10 cellular contexts compared by ENCODE assay signal in genomic region chr12:81797100-81797499, GRCh38. TPM values are rescaled to one million over a fixed set of nuclear protein-coding genes. Genes with fewer than 3 reads are reported as not detected.
DNase-seq lines count a peak whose midpoint lies in the region; ATAC-seq and TF ChIP-seq lines count a peak whose summit lies in the region.
"Had no signal": no experiment of that assay in that cellular context is flagged by ENCODE, and none has a peak within 500 bp of the region (broad histone marks: within the 10 kb centered on the region; RNA-seq: fewer than 3 reads in every experiment).

No MANE protein-coding gene starts in this region.

- POLR2A ChIA-PET in MCF 10A (lab: Yijun Ruan, JAX): no interaction called here

- no peaks in the 10 kb centered on the region for H3K9me3 ChIP-seq in breast epithelium
- no peaks in the 10 kb centered on the region for H3K9me3 ChIP-seq in Karpas-422 (ENCODE audit: low read length)
- H3K9me3 ChIP-seq: thoracic aorta had no signal

- CTCF ChIA-PET in MCF 10A (lab: Yijun Ruan, JAX): interaction anchor here (0.6 to 0.9 kb wide), 3 partner anchors 9 to 1780 kb away, joined by 3 to 5 read pairs (median 4); no protein-coding TSS in a partner anchor

- peak; percentile 31 for TF ChIP-seq CTCF in MCF 10A (IDR thresholded peaks at IDR 0.05; ENCODE audit: unreplicated experiment)
- TF ChIP-seq CTCF in breast epithelium (IDR thresholded peaks at IDR 0.05): no peak
- peak; percentile 35 for TF ChIP-seq CTCF in cardiac fibroblast (IDR thresholded peaks at IDR 0.05; ENCODE audit: low read depth, low read length)

- DNase-seq in MCF 10A (ENCODE audit: unreplicated experiment) (peak; percentile 55), breast epithelium (ENCODE audit: low spot score in 2 of 2) (no peak), Karpas-422 (peak; percentile 73), cardiac fibroblast (ENCODE audit: low read depth in 2 of 2) (peak; percentile 31 to 39), activated T-cell treated with anti-CD3 and anti-CD28 coated beads for 4 hours (no peak)
- DNase-seq in activated CD4-positive, alpha-beta T cell treated with anti-CD3 and anti-CD28 coated beads for 1 hour: no peak
- no peak for DNase-seq in stimulated activated CD4-positive, alpha-beta T cell treated with anti-CD3 and anti-CD28 coated beads, Interleukin-2, amount 100 ng/mL, for 24 hours
- DNase-seq: activated B cell treated with CpG ODN at 0.5 μM for 24 hours had no signal

- no TSS peak for BruUV-seq in MCF 10A (replicated peaks; lab: Mats Ljungman, UMichigan)

- H3K27ac Mint-ChIP-seq in MCF 10A (ENCODE audit: low read depth, unreplicated experiment): no peak overlapping the region
- H3K27ac Mint-ChIP-seq: activated B cell treated with CpG ODN at 0.5 μM for 24 hours had no signal

- H3K4me2 ChIP-seq in Karpas-422 (ENCODE audit: low read depth, low read length, poor library complexity, severe bottlenecking): no peak overlapping the region

- H3K4me1 Mint-ChIP-seq in MCF 10A (ENCODE audit: insufficient read depth, unreplicated experiment): no peaks in the 10 kb centered on the region
- H3K4me1 Mint-ChIP-seq: activated B cell treated with CpG ODN at 0.5 μM for 24 hours had no signal

- H3K36me3 Mint-ChIP-seq in MCF 10A (ENCODE audit: insufficient read depth, unreplicated experiment): no peaks in the 10 kb centered on the region

- H3K79me2 ChIP-seq in Karpas-422 (ENCODE audit: low read length): no peaks in the 10 kb centered on the region

- H3K4me1 ChIP-seq in breast epithelium (no peaks in the 10 kb centered on the region), Karpas-422 (ENCODE audit: low read length) (no peaks in the 10 kb centered on the region)

- H3K4me3 Mint-ChIP-seq in MCF 10A (ENCODE audit: unreplicated experiment): no peak overlapping the region
- H3K4me3 Mint-ChIP-seq: activated B cell treated with CpG ODN at 0.5 μM for 24 hours had no signal

- no peaks in the 10 kb centered on the region for H4K20me1 ChIP-seq in Karpas-422 (ENCODE audit: insufficient read depth, low read depth, low read length)

- H3K9me3 Mint-ChIP-seq in MCF 10A (ENCODE audit: unreplicated experiment): no peaks in the 10 kb centered on the region
- H3K9me3 Mint-ChIP-seq: activated B cell treated with CpG ODN at 0.5 μM for 24 hours had no signal

- no peak overlapping the region for H3K9ac ChIP-seq in Karpas-422 (ENCODE audit: low read length)

- H3K4me3 ChIP-seq in breast epithelium (no peak overlapping the region), Karpas-422 (ENCODE audit: low read length) (no peak overlapping the region), cardiac fibroblast (replicated peaks in 1 of 2; ENCODE audit: low read depth in 2 of 2, low read length in 2 of 2) (no peak overlapping the region)
- H3K4me3 ChIP-seq: thoracic aorta had no signal

- intact Hi-C loops in MCF 10A (cut with micrococcal nuclease) (loop anchor here (1.0 to 5.0 kb wide), 3 partner anchors 153 to 560 kb away; partner anchors contain the start of genes CCDC59 and METTL25), breast epithelium (cut with DNase I; ENCODE audit: low total_unique reads) (no loop called here)

- no peaks in the 10 kb centered on the region for H3K9me2 ChIP-seq in Karpas-422 (replicated peaks; ENCODE audit: insufficient read depth, low read length)

- no peak overlapping the region for H2AFZ ChIP-seq in Karpas-422 (ENCODE audit: low read length)

- ATAC-seq in GM18517 (IDR thresholded peaks at IDR 0.05; ENCODE audit: unreplicated experiment): no peak

- H3K27me3 ChIP-seq in breast epithelium (no peaks in the 10 kb centered on the region), Karpas-422 (ENCODE audit: low read length) (no peaks in the 10 kb centered on the region)

- peaks cover 40% of the 10 kb centered on the region for H3K27me3 Mint-ChIP-seq in MCF 10A (ENCODE audit: insufficient read depth, unreplicated experiment)
- H3K27me3 Mint-ChIP-seq: activated B cell treated with CpG ODN at 0.5 μM for 24 hours had no signal

- TF ChIP-seq POLR2A in breast epithelium (IDR thresholded peaks at IDR 0.05): no peak

- H3K27ac ChIP-seq in breast epithelium (no peak overlapping the region), Karpas-422 (ENCODE audit: low read length) (no peak overlapping the region)
- H3K27ac ChIP-seq: thoracic aorta had no signal

- no peaks in the 10 kb centered on the region for H3K36me3 ChIP-seq in breast epithelium
- H3K36me3 ChIP-seq in Karpas-422 (ENCODE audit: insufficient read depth, low read length): no peaks in the 10 kb centered on the region
- H3K36me3 ChIP-seq: thoracic aorta had no signal

RNA-seq across cellular contexts. Expression of gene PPFIA2, which starts 38.0 kb away (rescaled TPM):
- total RNA-seq in MCF 10A (2022) (1.6 and 2.2 TPM in 2 replicates), breast epithelium (1 to 10 TPM in 1 of 3 donors, under 1 TPM in 2; 0.44 to 3.8 (median 0.98) TPM)
- total RNA-seq in Karpas-422 (2014; rRNA removed; shearing (Covaris generic); ENCODE audit: low replicate concordance): not detected in 2 replicates
- total RNA-seq: activated B cell treated with CpG ODN at 0.5 μM for 24 hours had no signal

Comparison
In these comparisons a context has a peak if more than half of its experiments do, and no peak if none do; other contexts are left out.
1. DNase-seq: peak in MCF 10A (single experiment), Karpas-422 (single experiment) and cardiac fibroblast (2 of 2); none in breast epithelium (0 of 2), activated CD4-positive, alpha-beta T cell treated with anti-CD3 and anti-CD28 coated beads for 1 hour (single experiment), activated T-cell treated with anti-CD3 and anti-CD28 coated beads for 4 hours (single experiment) and stimulated activated CD4-positive, alpha-beta T cell treated with anti-CD3 and anti-CD28 coated beads, Interleukin-2, amount 100 ng/mL, for 24 hours (0 of 2).
2. CTCF ChIP-seq: peak in MCF 10A (single experiment) and cardiac fibroblast (single experiment); none in breast epithelium (0 of 3).